ENCODE assay signal across 8 cellular contexts in genomic region chr6:4775591-4776492, GRCh38. TPM values are rescaled to one million over a fixed set of nuclear protein-coding genes. Genes with fewer than 3 reads are reported as not detected.
DNase-seq lines count a peak whose midpoint lies in the region; TF ChIP-seq lines count a peak whose summit lies in the region.

TSS of gene CDYL (plus strand) at chr6:4776404. CDS start at chr6:4776784, 380 bp downstream.

- CTCF ChIA-PET in HEK293T (lab: Yijun Ruan, JAX), result no interaction called here

- POLR2A ChIA-PET in HEK293T (lab: Yijun Ruan, JAX), result interaction anchor here (1.0 to 2.3 kb wide), 4 partner anchors 11 to 128 kb away, joined by 3 to 15 read pairs (median 5); no protein-coding TSS in a partner anchor

- DNase-seq in GDM1 (lab: John Stamatoyannopoulos, UW) (peak; percentile 88), HEK293T (ENCODE audit: extremely low spot score) (peak; percentile 94), MV-4-11 (lab: John Stamatoyannopoulos, UW) (peak; percentile 71), SK-N-DZ (ENCODE audit: low spot score) (peak; percentile 83), germinal center (ENCODE audit: low spot score) (peak; percentile 95), occipital lobe (lab: John Stamatoyannopoulos, UW) (peak; percentile 71), superior temporal gyrus (ENCODE audit: extremely low spot score) (peak; percentile 76)
- DNase-seq in activated naive CD4-positive, alpha-beta T cell treated with Interleukin-2 at 50 U/mL for 16 hours, result peak; percentile 90

TF ChIP-seq in HEK293T, 16 proteins besides CTCF, POLR2A, EP300 and RAD21:
- TF ChIP-seq FOXM1 (IDR thresholded peaks at IDR 0.05; ENCODE audit: borderline replicate concordance) (no peak; the same call in 1 of the 2 replicates), LEF1 (IDR thresholded peaks at IDR 0.05; ENCODE audit: borderline replicate concordance) (no peak), ARNT (IDR thresholded peaks at IDR 0.05) (no peak), HDGF (IDR thresholded peaks at IDR 0.05; ENCODE audit: borderline replicate concordance) (no peak), FOXA1 (IDR thresholded peaks at IDR 0.05) (no peak), L3MBTL2 (conservative IDR thresholded peaks at IDR 0.05) (no peak), FOXK2 (IDR thresholded peaks at IDR 0.05) (no peak), PKNOX1 (IDR thresholded peaks at IDR 0.05) (no peak), ZNF384 (IDR thresholded peaks at IDR 0.05) (no peak), TARDBP (IDR thresholded peaks at IDR 0.05) (no peak), NFRKB (IDR thresholded peaks at IDR 0.05) (no peak), SP1 (IDR thresholded peaks at IDR 0.05) (no peak), CTBP1 (IDR thresholded peaks at IDR 0.05; ENCODE audit: borderline replicate concordance) (no peak), BHLHE40 (IDR thresholded peaks at IDR 0.05; ENCODE audit: borderline replicate concordance) (no peak), ELF4 (IDR thresholded peaks at IDR 0.05) (no peak), SUZ12 (IDR thresholded peaks at IDR 0.05) (no peak)

RNA-seq across cellular contexts. Expression of gene CDYL, which starts in this region (rescaled TPM):
- polyA plus RNA-seq in SK-N-DZ (2014; cell fraction: cytosol; rRNA removed), result 12.8 and 18.9 TPM in 2 replicates
- 17.0 and 19.4 TPM in 2 replicates for polyA plus RNA-seq in SK-N-DZ (2014; cell fraction: nucleus; rRNA removed)
- 32.8 TPM for total RNA-seq in occipital lobe

Comparison
In these comparisons a context has a peak if more than half of its experiments do, and no peak if none do; other contexts are left out.
1. Peak in every context shown above with its lines: DNase-seq.